ENCODE assay signal across 8 cellular contexts in the genomic region with DNA sequence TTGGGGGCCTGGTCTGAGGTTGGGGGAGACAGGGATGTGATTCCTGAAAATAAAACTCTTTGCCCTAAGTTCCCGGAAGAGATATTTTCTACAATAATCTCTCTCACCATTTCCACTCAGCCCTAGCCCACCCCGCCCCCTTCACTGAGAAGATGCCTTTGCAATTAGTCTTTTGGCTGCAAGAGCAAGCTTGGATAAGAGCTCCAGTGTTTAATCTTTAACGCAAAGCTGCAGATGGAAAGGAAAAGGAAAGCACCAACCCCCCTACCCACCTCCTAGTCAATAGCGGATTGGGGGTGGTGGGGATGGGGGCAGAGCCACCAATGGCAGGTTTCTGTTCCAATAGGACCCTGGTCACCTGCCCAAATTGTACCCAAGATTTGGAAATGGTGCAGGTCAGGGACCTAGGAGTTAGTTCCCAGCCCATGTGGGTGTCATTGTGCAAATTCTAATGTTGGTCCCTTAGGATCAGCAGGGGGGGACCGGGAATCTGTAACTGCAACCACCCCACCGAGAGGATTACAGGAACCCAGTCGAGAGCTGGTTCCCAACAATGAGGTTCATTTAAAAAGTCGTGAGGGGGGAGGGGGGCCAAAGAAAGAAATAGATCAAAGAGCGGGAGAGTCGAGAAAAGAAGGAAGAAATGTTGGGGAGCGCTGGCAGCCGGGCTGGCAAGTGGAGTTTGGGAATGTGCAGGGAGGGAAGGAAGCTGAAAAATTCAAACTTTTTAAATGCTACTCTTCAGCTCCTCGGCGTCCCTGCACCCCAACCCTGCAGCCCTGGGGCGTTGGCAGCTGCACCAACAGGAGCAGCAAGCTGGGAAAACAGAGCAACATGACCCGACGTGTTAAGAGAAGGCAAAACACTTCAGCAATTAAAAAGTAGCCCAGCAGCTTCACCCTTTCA. TPM values are rescaled to one million over a fixed set of nuclear protein-coding genes. Genes with fewer than 3 reads are reported as not detected.
A peak's percentile ranks its signal among the peaks of the same experiment; 100 is the strongest.
DNase-seq lines count a peak whose midpoint lies in the region; ATAC-seq and TF ChIP-seq lines count a peak whose summit lies in the region.

No MANE protein-coding gene starts in this region.

- TF ChIP-seq CTCF in RWPE2 (IDR thresholded peaks at IDR 0.05; ENCODE audit: poor library complexity, severe bottlenecking) = no peak
- no peak for TF ChIP-seq CTCF in epithelial cell of proximal tubule (conservative IDR thresholded peaks at IDR 0.05; ENCODE audit: low read depth, low read length)
- no peak for TF ChIP-seq CTCF in nephron progenitor cell (IDR thresholded peaks at IDR 0.05)

- peak overlapping the region; percentile 100 for H3K27ac Mint-ChIP-seq in nephron progenitor cell

- H3K27ac ChIP-seq in RWPE2 (ENCODE audit: poor library complexity, severe bottlenecking) = peak overlapping the region; percentile 99

- no peaks in the 10 kb centered on the region for H3K9me3 ChIP-seq in RWPE2 (ENCODE audit: severe bottlenecking)

- H3K4me1 ChIP-seq in RWPE2 (ENCODE audit: insufficient read depth, poor library complexity, severe bottlenecking) = peaks cover 13% of the 10 kb centered on the region

- H3K36me3 Mint-ChIP-seq in nephron progenitor cell (ENCODE audit: low read depth) = peaks cover 57% of the 10 kb centered on the region

- H3K4me3 ChIP-seq in RWPE2 (ENCODE audit: severe bottlenecking) (peak overlapping the region; percentile 82), epithelial cell of proximal tubule (ENCODE audit: low read depth, low read length) (peak overlapping the region; percentile 99)

- ATAC-seq in RWPE2 (ENCODE audit: low read depth) = no peak
- ATAC-seq in HG03354 (IDR thresholded peaks at IDR 0.05; ENCODE audit: poor library complexity, severe bottlenecking, unreplicated experiment) = no peak
- no peak for ATAC-seq in HG02840 (IDR thresholded peaks at IDR 0.05; ENCODE audit: low FRiP score, unreplicated experiment)
- no peak for ATAC-seq in HG02798 (IDR thresholded peaks at IDR 0.05; ENCODE audit: poor library complexity, unreplicated experiment)

- H3K4me3 Mint-ChIP-seq in nephron progenitor cell = peak overlapping the region; percentile 98

- no peaks in the 10 kb centered on the region for H3K9me3 Mint-ChIP-seq in nephron progenitor cell

- DNase-seq in NCI-H748 (lab: John Stamatoyannopoulos, UW; ENCODE audit: unreplicated experiment) = peak; percentile 41
- no peak for DNase-seq in NCI-H748 treated with DMSO at 0.1 percent for 48 hours (lab: John Stamatoyannopoulos, UW)
- DNase-seq in RWPE2 (ENCODE audit: low spot score) = peak; percentile 51
- no peak for DNase-seq in epithelial cell of proximal tubule (ENCODE audit: low read depth)
- no peak for DNase-seq in nephron progenitor cell

- H3K36me3 ChIP-seq in RWPE2 (ENCODE audit: low read depth) = peaks cover 59% of the 10 kb centered on the region

- H3K27me3 Mint-ChIP-seq in nephron progenitor cell (ENCODE audit: low read depth, poor library complexity) = peaks cover 6% of the 10 kb centered on the region

- peaks cover 63% of the 10 kb centered on the region for H3K4me1 Mint-ChIP-seq in nephron progenitor cell

- no peaks in the 10 kb centered on the region for H3K27me3 ChIP-seq in RWPE2 (ENCODE audit: insufficient read depth, poor library complexity, severe bottlenecking)

RNA-seq across cellular contexts. Expression of gene ZFP36L1, which starts 1.5 kb away (rescaled TPM):
- total RNA-seq in epithelial cell of proximal tubule = 87.0 and 142 TPM in 2 replicates

Comparison
In these comparisons a context has a peak if more than half of its experiments do, and no peak if none do; other contexts are left out.
1. DNase-seq: peak in NCI-H748 (single experiment) and RWPE2 (single experiment); none in NCI-H748 treated with DMSO at 0.1 percent for 48 hours (single experiment), epithelial cell of proximal tubule (single experiment) and nephron progenitor cell (single experiment).